ENCODE assay signal across 34 cellular contexts in genomic region chr14:95677168-95677835, GRCh38. TPM values are rescaled to one million over a fixed set of nuclear protein-coding genes. Genes with fewer than 3 reads are reported as not detected.
"Had no signal": no experiment of that assay in that cellular context is flagged by ENCODE, and none has a peak within 500 bp of the region (broad histone marks: within the 10 kb centered on the region; RNA-seq: fewer than 3 reads in every experiment).

No MANE protein-coding gene starts in this region.

- H3K9ac ChIP-seq: neural progenitor cell had no signal

- H3K4me2 ChIP-seq: neural progenitor cell had no signal

- ATAC-seq: heart right ventricle; left cardiac atrium; left lung; naive thymus-derived CD4-positive, alpha-beta T cell; psoas muscle; right cardiac atrium had no signal

- H3K4me1 Mint-ChIP-seq: naive thymus-derived CD4-positive, alpha-beta T cell; nephron had no signal

- H3K36me3 ChIP-seq: esophagus squamous epithelium, heart right ventricle, left lung, neural progenitor cell, sigmoid colon, stomach, thyroid gland, vagina had no signal

- H3K4me3 ChIP-seq: coronary artery, esophagus squamous epithelium, heart right ventricle, left lung, neural progenitor cell, psoas muscle, sigmoid colon, stomach, thyroid gland, vagina had no signal

- H3K4me1 ChIP-seq: esophagus squamous epithelium, heart right ventricle, left lung, psoas muscle, sigmoid colon, thyroid gland, vagina had no signal

- H3K27me3 ChIP-seq: neural progenitor cell, thyroid gland, vagina had no signal

- H3K27ac ChIP-seq: coronary artery, esophagus squamous epithelium, heart right ventricle, left lung, neural progenitor cell, psoas muscle, sigmoid colon, stomach, thyroid gland, vagina had no signal

- H3K9me3 ChIP-seq: esophagus squamous epithelium, left lung, psoas muscle, sigmoid colon, thyroid gland, vagina had no signal

- H3K4me3 Mint-ChIP-seq: naive thymus-derived CD4-positive, alpha-beta T cell; nephron; neural progenitor cell had no signal

- DNase-seq: dermis blood vessel endothelial cell; effector memory CD4-positive, alpha-beta T cell; erythroblast; esophagus squamous epithelium; foreskin melanocyte; glutamatergic neuron; heart right ventricle; hippocampal formation; left cardiac atrium; left lung; mammary epithelial cell; naive thymus-derived CD4-positive, alpha-beta T cell; posterior cingulate gyrus; psoas muscle; right cardiac atrium; sigmoid colon; stimulated activated CD4-positive, alpha-beta T cell treated with anti-CD3 and anti-CD28 coated beads, Interleukin-2, amount 100 ng/mL, for 48 hours; stimulated activated naive CD4-positive, alpha-beta T cell; stomach; thyroid gland; trophoblast cell had no signal

- H3K27ac Mint-ChIP-seq: naive thymus-derived CD4-positive, alpha-beta T cell had no signal

- FAIRE-seq: endothelial cell of umbilical vein, islet of Langerhans had no signal

- H3K36me3 Mint-ChIP-seq: naive thymus-derived CD4-positive, alpha-beta T cell had no signal

RNA-seq across cellular contexts. Expression of gene TCL1B, which starts 8.9 kb away (rescaled TPM):
- total RNA-seq: dermis blood vessel endothelial cell, endothelial cell of umbilical vein, esophagus squamous epithelium, heart right ventricle, kidney epithelial cell, left cardiac atrium, left lung, lower leg skin, mammary epithelial cell, osteocyte, psoas muscle, renal cortical epithelial cell, right cardiac atrium, sigmoid colon, subcutaneous adipose tissue, temporal lobe, thyroid gland, ureter, vagina had no signal
- polyA plus RNA-seq: endothelial cell of umbilical vein; heart right ventricle; mammary epithelial cell; naive thymus-derived CD4-positive, alpha-beta T cell; psoas muscle; right cardiac atrium; stomach had no signal

RNA-seq across cellular contexts. Expression of gene TCL1A, which starts 36.6 kb away (rescaled TPM):
- total RNA-seq: dermis blood vessel endothelial cell, endothelial cell of umbilical vein, esophagus squamous epithelium, kidney epithelial cell, left cardiac atrium, left lung, lower leg skin, mammary epithelial cell, osteocyte, renal cortical epithelial cell, right cardiac atrium, sigmoid colon, subcutaneous adipose tissue, temporal lobe, thyroid gland, ureter, vagina had no signal
- polyA plus RNA-seq: endothelial cell of umbilical vein, mammary epithelial cell, right cardiac atrium had no signal
